ENCODE assay signal across 30 cellular contexts in the genomic region with DNA sequence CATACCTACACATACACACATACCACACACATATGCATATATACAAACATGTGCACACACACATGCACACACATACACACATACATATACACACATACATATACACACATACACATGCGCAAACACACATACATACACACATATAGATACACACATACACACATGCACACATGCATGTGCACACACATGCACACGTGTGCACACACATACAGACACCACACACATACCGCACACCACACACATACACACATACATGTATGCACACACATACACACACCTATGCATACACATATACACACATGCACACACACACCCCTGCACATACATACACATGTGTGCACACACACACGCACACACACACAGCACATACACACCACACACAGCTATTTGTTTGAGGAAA.
"Had no signal": no experiment of that assay in that cellular context is flagged by ENCODE, and none has a peak within 500 bp of the region (broad histone marks: within the 10 kb centered on the region; RNA-seq: fewer than 3 reads in every experiment).

No MANE protein-coding gene starts in this region.

- FAIRE-seq: colon, endometrium, frontal cortex, small intestine had no signal

- DNase-seq: activated CD4-positive, alpha-beta memory T cell treated with anti-CD3 and anti-CD28 coated beads for 36 hours; activated CD4-positive, alpha-beta T cell treated with anti-CD3 and anti-CD28 coated beads, Interleukin-2, amount 10 ng/mL, durations not matched to agents 24 days and 14 days; activated CD4-positive, CD25-positive, alpha-beta regulatory T cell treated with anti-CD3 and anti-CD28 coated beads, Interleukin-2, amount 50 U/mL, for 72 hours; activated CD8-positive, alpha-beta memory T cell treated with anti-CD3 and anti-CD28 coated beads, Interleukin-2, amount 50 U/mL, for 4 hours; activated effector memory CD4-positive, alpha-beta T cell treated with anti-CD3 and anti-CD28 coated beads, Interleukin-2, amount 50 U/mL, for 16 hours; activated naive CD4-positive, alpha-beta T cell treated with anti-CD3 and anti-CD28 coated beads, Interleukin-2, amount 10 ng/mL, durations not matched to agents 7 days and 5 days; activated naive CD8-positive, alpha-beta T cell treated with anti-CD3 and anti-CD28 coated beads, Interleukin-2, amount 50 U/mL, for 24 hours; activated T-cell treated with anti-CD3 and anti-CD28 coated beads, Interleukin-2, amount 50 U/mL, for 1 hour; dermis blood vessel endothelial cell; effector CD8-positive, alpha-beta T cell; esophagus squamous epithelium; left cardiac atrium; left ventricle myocardium superior; naive B cell; retina; sigmoid colon; small intestine; stimulated activated CD4-positive, alpha-beta T cell treated with anti-CD3 and anti-CD28 coated beads, Interleukin-4, amount 100 ng/mL, for 24 hours; T-helper 2 cell had no signal

- ATAC-seq: activated naive CD8-positive, alpha-beta T cell treated with anti-CD3 and anti-CD28 coated beads, Interleukin-2, amount 50 U/mL, for 24 hours; left cardiac atrium; left ventricle myocardium superior; stimulated activated effector memory CD8-positive, alpha-beta T cell treated with anti-CD3 and anti-CD28 coated beads, Interleukin-12 subunit alpha, Interleukin-12 subunit beta, amount 100 ng/mL, for 72 hours had no signal

- H3K4me1 Mint-ChIP-seq: activated CD4-positive, alpha-beta T cell treated with anti-CD3 and anti-CD28 coated beads, Interleukin-2, amount 10 ng/mL, durations not matched to agents 24 days and 14 days; activated naive CD4-positive, alpha-beta T cell treated with anti-CD3 and anti-CD28 coated beads, Interleukin-2, amount 10 ng/mL, durations not matched to agents 7 days and 5 days; activated naive CD8-positive, alpha-beta T cell treated with anti-CD3 and anti-CD28 coated beads, Interleukin-2, amount 50 U/mL, for 24 hours; naive B cell; stimulated activated effector memory CD8-positive, alpha-beta T cell treated with anti-CD3 and anti-CD28 coated beads, Interleukin-12 subunit alpha, Interleukin-12 subunit beta, amount 100 ng/mL, for 72 hours had no signal

- H3K4me3 ChIP-seq: esophagus squamous epithelium, sigmoid colon, thoracic aorta, upper lobe of left lung had no signal

- H3K36me3 Mint-ChIP-seq: activated CD4-positive, alpha-beta memory T cell treated with anti-CD3 and anti-CD28 coated beads for 36 hours; activated naive CD4-positive, alpha-beta T cell treated with anti-CD3 and anti-CD28 coated beads, Interleukin-2, amount 10 ng/mL, durations not matched to agents 7 days and 5 days; naive B cell; stimulated activated effector memory CD8-positive, alpha-beta T cell treated with anti-CD3 and anti-CD28 coated beads, Interleukin-12 subunit alpha, Interleukin-12 subunit beta, amount 100 ng/mL, for 72 hours had no signal

- H3K27me3 Mint-ChIP-seq: activated CD4-positive, alpha-beta T cell treated with anti-CD3 and anti-CD28 coated beads, Interleukin-2, amount 10 ng/mL, durations not matched to agents 24 days and 14 days; activated naive CD4-positive, alpha-beta T cell treated with anti-CD3 and anti-CD28 coated beads, Interleukin-2, amount 10 ng/mL, durations not matched to agents 7 days and 5 days; activated naive CD8-positive, alpha-beta T cell treated with anti-CD3 and anti-CD28 coated beads, Interleukin-2, amount 50 U/mL, for 24 hours; stimulated activated naive CD8-positive, alpha-beta T cell treated with anti-CD3 and anti-CD28 coated beads, Interleukin-15, Interleukin-2, amounts not matched to agents 100 ng/mL and 50 ng/mL, for 24 hours had no signal

- H3K9me3 ChIP-seq: esophagus squamous epithelium, sigmoid colon, thoracic aorta, upper lobe of left lung had no signal

- H3K9me3 Mint-ChIP-seq: activated CD4-positive, alpha-beta memory T cell treated with anti-CD3 and anti-CD28 coated beads for 36 hours; activated naive CD8-positive, alpha-beta T cell treated with anti-CD3 and anti-CD28 coated beads, Interleukin-2, amount 50 U/mL, for 24 hours had no signal

- H3K4me3 Mint-ChIP-seq: activated CD4-positive, alpha-beta memory T cell treated with anti-CD3 and anti-CD28 coated beads for 36 hours; activated CD4-positive, alpha-beta T cell treated with anti-CD3 and anti-CD28 coated beads, Interleukin-2, amount 10 ng/mL, durations not matched to agents 24 days and 14 days; activated naive CD4-positive, alpha-beta T cell treated with anti-CD3 and anti-CD28 coated beads, Interleukin-2, amount 10 ng/mL, durations not matched to agents 7 days and 5 days; activated naive CD8-positive, alpha-beta T cell treated with anti-CD3 and anti-CD28 coated beads, Interleukin-2, amount 50 U/mL, for 24 hours; activated T-helper 1 cell treated with anti-CD3 and anti-CD28 coated beads, Interleukin-12 subunit alpha, Interleukin-12 subunit beta, Interleukin-2, Interleukin-4 antibody, amounts not matched to agents 30 ng/mL and 10 ng/mL and 1 ng/mL, durations not matched to agents 14 hours and 24 hours and 36 hours; mesothelial cell of epicardium; naive B cell; stimulated activated effector memory CD8-positive, alpha-beta T cell treated with anti-CD3 and anti-CD28 coated beads, Interleukin-12 subunit alpha, Interleukin-12 subunit beta, amount 100 ng/mL, for 72 hours; stimulated activated naive CD8-positive, alpha-beta T cell treated with anti-CD3 and anti-CD28 coated beads, Interleukin-15, Interleukin-2, amounts not matched to agents 100 ng/mL and 50 ng/mL, for 24 hours had no signal

- H3K27me3 ChIP-seq: sigmoid colon, upper lobe of left lung had no signal

- H3K27ac ChIP-seq: epithelial cell of prostate, esophagus squamous epithelium, thoracic aorta, upper lobe of left lung had no signal

- H3K27ac Mint-ChIP-seq: activated CD4-positive, alpha-beta memory T cell treated with anti-CD3 and anti-CD28 coated beads for 36 hours; activated CD4-positive, alpha-beta T cell treated with anti-CD3 and anti-CD28 coated beads, Interleukin-2, amount 10 ng/mL, durations not matched to agents 24 days and 14 days; activated naive CD4-positive, alpha-beta T cell treated with anti-CD3 and anti-CD28 coated beads, Interleukin-2, amount 10 ng/mL, durations not matched to agents 7 days and 5 days; activated naive CD8-positive, alpha-beta T cell treated with anti-CD3 and anti-CD28 coated beads, Interleukin-2, amount 50 U/mL, for 24 hours; activated T-helper 1 cell treated with anti-CD3 and anti-CD28 coated beads, Interleukin-12 subunit alpha, Interleukin-12 subunit beta, Interleukin-2, Interleukin-4 antibody, amounts not matched to agents 30 ng/mL and 10 ng/mL and 1 ng/mL, durations not matched to agents 14 hours and 24 hours and 36 hours; mesothelial cell of epicardium; naive B cell; progenitor cell of endocrine pancreas; stimulated activated effector memory CD8-positive, alpha-beta T cell treated with anti-CD3 and anti-CD28 coated beads, Interleukin-12 subunit alpha, Interleukin-12 subunit beta, amount 100 ng/mL, for 72 hours; stimulated activated naive CD8-positive, alpha-beta T cell treated with anti-CD3 and anti-CD28 coated beads, Interleukin-15, Interleukin-2, amounts not matched to agents 100 ng/mL and 50 ng/mL, for 24 hours had no signal

- H3K36me3 ChIP-seq: esophagus squamous epithelium, sigmoid colon, thoracic aorta, upper lobe of left lung had no signal
